Comparison of ENCODE assay signal across 2 cellular contexts in genomic region chr13:94174009-94174408, GRCh38.
TF ChIP-seq lines count a peak whose summit lies in the region.

No MANE protein-coding gene starts in this region.

TF ChIP-seq in liver, 16 proteins besides CTCF, POLR2A, EP300 and RAD21 (continued from another document):
- TF ChIP-seq, protein P1, sequence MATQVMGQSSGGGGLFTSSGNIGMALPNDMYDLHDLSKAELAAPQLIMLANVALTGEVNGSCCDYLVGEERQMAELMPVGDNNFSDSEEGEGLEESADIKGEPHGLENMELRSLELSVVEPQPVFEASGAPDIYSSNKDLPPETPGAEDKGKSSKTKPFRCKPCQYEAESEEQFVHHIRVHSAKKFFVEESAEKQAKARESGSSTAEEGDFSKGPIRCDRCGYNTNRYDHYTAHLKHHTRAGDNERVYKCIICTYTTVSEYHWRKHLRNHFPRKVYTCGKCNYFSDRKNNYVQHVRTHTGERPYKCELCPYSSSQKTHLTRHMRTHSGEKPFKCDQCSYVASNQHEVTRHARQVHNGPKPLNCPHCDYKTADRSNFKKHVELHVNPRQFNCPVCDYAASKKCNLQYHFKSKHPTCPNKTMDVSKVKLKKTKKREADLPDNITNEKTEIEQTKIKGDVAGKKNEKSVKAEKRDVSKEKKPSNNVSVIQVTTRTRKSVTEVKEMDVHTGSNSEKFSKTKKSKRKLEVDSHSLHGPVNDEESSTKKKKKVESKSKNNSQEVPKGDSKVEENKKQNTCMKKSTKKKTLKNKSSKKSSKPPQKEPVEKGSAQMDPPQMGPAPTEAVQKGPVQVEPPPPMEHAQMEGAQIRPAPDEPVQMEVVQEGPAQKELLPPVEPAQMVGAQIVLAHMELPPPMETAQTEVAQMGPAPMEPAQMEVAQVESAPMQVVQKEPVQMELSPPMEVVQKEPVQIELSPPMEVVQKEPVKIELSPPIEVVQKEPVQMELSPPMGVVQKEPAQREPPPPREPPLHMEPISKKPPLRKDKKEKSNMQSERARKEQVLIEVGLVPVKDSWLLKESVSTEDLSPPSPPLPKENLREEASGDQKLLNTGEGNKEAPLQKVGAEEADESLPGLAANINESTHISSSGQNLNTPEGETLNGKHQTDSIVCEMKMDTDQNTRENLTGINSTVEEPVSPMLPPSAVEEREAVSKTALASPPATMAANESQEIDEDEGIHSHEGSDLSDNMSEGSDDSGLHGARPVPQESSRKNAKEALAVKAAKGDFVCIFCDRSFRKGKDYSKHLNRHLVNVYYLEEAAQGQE (IDR thresholded peaks at IDR 0.05) = peak; percentile 14
- TF ChIP-seq HNF4G (IDR thresholded peaks at IDR 0.05) = no peak
- TF ChIP-seq TAF1 (conservative IDR thresholded peaks at IDR 0.05) = no peak
- TF ChIP-seq MAX (IDR thresholded peaks at IDR 0.05) = peak; percentile 40
- peak; percentile 52 to 58 for TF ChIP-seq HNF4A (conservative IDR thresholded peaks at IDR 0.05)
- peak; percentile 45 for TF ChIP-seq YY1 (IDR thresholded peaks at IDR 0.05)
- TF ChIP-seq, protein P2, sequence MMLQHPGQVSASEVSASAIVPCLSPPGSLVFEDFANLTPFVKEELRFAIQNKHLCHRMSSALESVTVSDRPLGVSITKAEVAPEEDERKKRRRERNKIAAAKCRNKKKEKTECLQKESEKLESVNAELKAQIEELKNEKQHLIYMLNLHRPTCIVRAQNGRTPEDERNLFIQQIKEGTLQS (IDR thresholded peaks at IDR 0.05) = no peak
- TF ChIP-seq SP1 (IDR thresholded peaks at IDR 0.05) = peak; percentile 44
- TF ChIP-seq NR2F2 (IDR thresholded peaks at IDR 0.05) = no peak
- no peak for TF ChIP-seq ZBTB33 (IDR thresholded peaks at IDR 0.05)
- peak; percentile 10 for TF ChIP-seq FOXA2 (IDR thresholded peaks at IDR 0.05)
- TF ChIP-seq GABPA (IDR thresholded peaks at IDR 0.05 in 1 of 2, conservative IDR thresholded peaks at IDR 0.05 in 1 of 2) = no peak
- TF ChIP-seq JUND (IDR thresholded peaks at IDR 0.05) = peak in 1 of 2 donors; percentile 32
- TF ChIP-seq RXRA (IDR thresholded peaks at IDR 0.05) = peak; percentile 76 to 79
- TF ChIP-seq FOXA1 (IDR thresholded peaks at IDR 0.05) = no peak

TF ChIP-seq in HepG2, 621 proteins besides CTCF, POLR2A, EP300 and RAD21 (continued from another document):
- TF ChIP-seq LRRFIP1 (CRISPR knock-in tag; conservative IDR thresholded peaks at IDR 0.05) (no peak), ZNF17 (CRISPR knock-in tag; IDR thresholded peaks at IDR 0.05) (no peak)
